In the genomic region with DNA sequence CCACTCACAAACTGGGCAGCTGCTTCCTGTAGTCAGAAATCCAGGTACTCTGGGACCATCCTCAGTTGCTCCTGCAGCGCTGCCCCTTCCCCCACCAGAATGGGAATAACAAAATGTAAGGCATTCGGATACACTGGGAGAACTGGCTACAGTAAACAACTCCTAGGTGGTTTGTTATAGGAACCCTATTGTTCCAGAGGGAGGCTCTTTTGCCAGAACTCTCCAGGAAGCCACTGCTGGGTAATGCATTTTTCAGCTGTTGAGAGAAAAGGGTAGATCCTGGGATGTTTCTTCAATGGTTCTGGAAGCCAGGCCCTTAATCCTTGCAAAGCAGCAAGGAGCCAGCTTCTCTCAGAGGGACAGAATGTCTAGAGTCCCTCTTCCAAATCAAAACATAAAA, we compare ENCODE assay signal across 2 cellular contexts.
TF ChIP-seq lines count a peak whose summit lies in the region.

No MANE protein-coding gene starts in this region.

TF ChIP-seq in HepG2, 621 proteins besides CTCF, POLR2A, EP300 and RAD21:
- no peak for TF ChIP-seq TCF12 (IDR thresholded peaks at IDR 0.05)
- no peak for TF ChIP-seq TCF12 (CRISPR knock-in tag; IDR thresholded peaks at IDR 0.05)
- no peak for TF ChIP-seq SP1 (IDR thresholded peaks at IDR 0.05)
- TF ChIP-seq SP1 (CRISPR knock-in tag; IDR thresholded peaks at IDR 0.05) = no peak
- no peak for TF ChIP-seq PRMT3 (CRISPR knock-in tag; IDR thresholded peaks at IDR 0.05; ENCODE audit: borderline replicate concordance, low read depth)
- no peak for TF ChIP-seq SRSF1 (optimal IDR thresholded peaks at IDR 0.05; ENCODE audit: low read depth, low read length)
- no peak for TF ChIP-seq ZNF790 (CRISPR knock-in tag; IDR thresholded peaks at IDR 0.05; ENCODE audit: borderline replicate concordance)
- TF ChIP-seq NFAT5 (CRISPR knock-in tag; IDR thresholded peaks at IDR 0.05) = no peak
- TF ChIP-seq HOXD1 (CRISPR knock-in tag; IDR thresholded peaks at IDR 0.05) = no peak
- TF ChIP-seq SNAPC5 (CRISPR knock-in tag; IDR thresholded peaks at IDR 0.05; ENCODE audit: borderline replicate concordance) = no peak
- TF ChIP-seq GPN1 (CRISPR knock-in tag; IDR thresholded peaks at IDR 0.05; ENCODE audit: borderline replicate concordance) = no peak
- TF ChIP-seq CAMTA2 (CRISPR knock-in tag; IDR thresholded peaks at IDR 0.05; ENCODE audit: borderline replicate concordance) = no peak
- TF ChIP-seq, protein P1, sequence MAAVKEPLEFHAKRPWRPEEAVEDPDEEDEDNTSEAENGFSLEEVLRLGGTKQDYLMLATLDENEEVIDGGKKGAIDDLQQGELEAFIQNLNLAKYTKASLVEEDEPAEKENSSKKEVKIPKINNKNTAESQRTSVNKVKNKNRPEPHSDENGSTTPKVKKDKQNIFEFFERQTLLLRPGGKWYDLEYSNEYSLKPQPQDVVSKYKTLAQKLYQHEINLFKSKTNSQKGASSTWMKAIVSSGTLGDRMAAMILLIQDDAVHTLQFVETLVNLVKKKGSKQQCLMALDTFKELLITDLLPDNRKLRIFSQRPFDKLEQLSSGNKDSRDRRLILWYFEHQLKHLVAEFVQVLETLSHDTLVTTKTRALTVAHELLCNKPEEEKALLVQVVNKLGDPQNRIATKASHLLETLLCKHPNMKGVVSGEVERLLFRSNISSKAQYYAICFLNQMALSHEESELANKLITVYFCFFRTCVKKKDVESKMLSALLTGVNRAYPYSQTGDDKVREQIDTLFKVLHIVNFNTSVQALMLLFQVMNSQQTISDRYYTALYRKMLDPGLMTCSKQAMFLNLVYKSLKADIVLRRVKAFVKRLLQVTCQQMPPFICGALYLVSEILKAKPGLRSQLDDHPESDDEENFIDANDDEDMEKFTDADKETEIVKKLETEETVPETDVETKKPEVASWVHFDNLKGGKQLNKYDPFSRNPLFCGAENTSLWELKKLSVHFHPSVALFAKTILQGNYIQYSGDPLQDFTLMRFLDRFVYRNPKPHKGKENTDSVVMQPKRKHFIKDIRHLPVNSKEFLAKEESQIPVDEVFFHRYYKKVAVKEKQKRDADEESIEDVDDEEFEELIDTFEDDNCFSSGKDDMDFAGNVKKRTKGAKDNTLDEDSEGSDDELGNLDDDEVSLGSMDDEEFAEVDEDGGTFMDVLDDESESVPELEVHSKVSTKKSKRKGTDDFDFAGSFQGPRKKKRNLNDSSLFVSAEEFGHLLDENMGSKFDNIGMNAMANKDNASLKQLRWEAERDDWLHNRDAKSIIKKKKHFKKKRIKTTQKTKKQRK (IDR thresholded peaks at IDR 0.05; ENCODE audit: low read length) = no peak
TF ChIP-seq in HepG2: peak in this region for 0.

TF ChIP-seq in endothelial cell of umbilical vein, 7 proteins besides CTCF, POLR2A, EP300 and RAD21:
- TF ChIP-seq EZH2 (IDR thresholded peaks at IDR 0.05; ENCODE audit: borderline replicate concordance, low read depth, low read length, severe bottlenecking) (no peak), JUN (IDR thresholded peaks at IDR 0.05; ENCODE audit: borderline replicate concordance, insufficient read depth, insufficient read length, low read depth) (no peak), FOS (IDR thresholded peaks at IDR 0.05; ENCODE audit: borderline replicate concordance, insufficient read depth, low read length) (no peak), POLR2AphosphoS5 (IDR thresholded peaks at IDR 0.05; ENCODE audit: insufficient read depth, low read depth, low read length) (no peak), GATA2 (IDR thresholded peaks at IDR 0.05; ENCODE audit: insufficient read depth, insufficient read length, low read depth, low read length) (no peak), MYC (IDR thresholded peaks at IDR 0.05; ENCODE audit: low read depth, low read length) (no peak)
- TF ChIP-seq, protein P2, sequence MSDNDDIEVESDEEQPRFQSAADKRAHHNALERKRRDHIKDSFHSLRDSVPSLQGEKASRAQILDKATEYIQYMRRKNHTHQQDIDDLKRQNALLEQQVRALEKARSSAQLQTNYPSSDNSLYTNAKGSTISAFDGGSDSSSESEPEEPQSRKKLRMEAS (IDR thresholded peaks at IDR 0.05; ENCODE audit: insufficient read depth, insufficient read length) = no peak
